ENCODE assay signal across 22 cellular contexts in genomic region chr22:36981247-36981775, GRCh38.
"Had no signal": no experiment of that assay in that cellular context is flagged by ENCODE, and none has a peak within 500 bp of the region (broad histone marks: within the 10 kb centered on the region; RNA-seq: fewer than 3 reads in every experiment).

No MANE protein-coding gene starts in this region.

- H3K27ac Mint-ChIP-seq: activated naive CD8-positive, alpha-beta T cell treated with anti-CD3 and anti-CD28 coated beads, Interleukin-2, amount 10 ng/mL, durations not matched to agents 7 days and 5 days; activated T-helper 2 cell treated with anti-CD3 and anti-CD28 coated beads, Interferon-gamma antibody, Interleukin-2, Interleukin-4, amounts not matched to agents 10 μg/mL and 5 μg/mL and 100 μg/mL, durations not matched to agents 14 hours and 24 hours and 36 hours; natural killer cell treated with Interleukin-12 subunit alpha and Interleukin-12 subunit beta and Interleukin-15 and Interleukin-18, amount 100 ng/mL, for 72 hours; stimulated activated naive CD8-positive, alpha-beta T cell treated with anti-CD3 and anti-CD28 coated beads, Interleukin-15, Interleukin-2, amounts not matched to agents 100 ng/mL and 50 ng/mL, for 24 hours had no signal

- ATAC-seq: activated T-cell treated with anti-CD3 and anti-CD28 coated beads, Interleukin-2, amount 50 U/mL, for 4 hours; gastroesophageal sphincter; natural killer cell treated with Interleukin-12 subunit alpha and Interleukin-12 subunit beta and Interleukin-15 and Interleukin-18, amount 100 ng/mL, for 72 hours; right lobe of liver; upper lobe of right lung had no signal

- DNase-seq: activated CD4-positive, CD25-positive, alpha-beta regulatory T cell treated with anti-CD3 and anti-CD28 coated beads, Interleukin-2, amount 50 U/mL, for 72 hours; activated CD8-positive, alpha-beta memory T cell treated with anti-CD3 and anti-CD28 coated beads, Interleukin-2, amount 50 U/mL, for 48 hours; activated naive CD4-positive, alpha-beta T cell; activated naive CD8-positive, alpha-beta T cell treated with anti-CD3 and anti-CD28 coated beads, Interleukin-2, amount 10 ng/mL, durations not matched to agents 7 days and 5 days; activated T-cell treated with anti-CD3 and anti-CD28 coated beads, Interleukin-2, amount 50 U/mL, for 4 hours; amniotic stem cell; effector memory CD4-positive, alpha-beta T cell; immature natural killer cell; kidney glomerular epithelial cell; left ventricle myocardium inferior; midbrain; right lobe of liver; stimulated activated CD4-positive, alpha-beta T cell treated with anti-CD3 and anti-CD28 coated beads, Interleukin-1b, Interleukin-23, amount 100 ng/mL, for 48 hours; substantia nigra; T-helper 1 cell; thyroid gland; upper lobe of right lung had no signal

- H3K4me3 Mint-ChIP-seq: activated naive CD8-positive, alpha-beta T cell treated with anti-CD3 and anti-CD28 coated beads, Interleukin-2, amount 10 ng/mL, durations not matched to agents 7 days and 5 days; activated T-cell treated with anti-CD3 and anti-CD28 coated beads, Interleukin-2, amount 50 U/mL, for 4 hours; central memory CD8-positive, alpha-beta T cell; immature natural killer cell; natural killer cell treated with Interleukin-12 subunit alpha and Interleukin-12 subunit beta and Interleukin-15 and Interleukin-18, amount 100 ng/mL, for 72 hours; stimulated activated naive CD8-positive, alpha-beta T cell treated with anti-CD3 and anti-CD28 coated beads, Interleukin-15, Interleukin-2, amounts not matched to agents 100 ng/mL and 50 ng/mL, for 24 hours had no signal

- H3K36me3 Mint-ChIP-seq: activated naive CD8-positive, alpha-beta T cell treated with anti-CD3 and anti-CD28 coated beads, Interleukin-2, amount 10 ng/mL, durations not matched to agents 7 days and 5 days had no signal

- H3K9me3 Mint-ChIP-seq: central memory CD8-positive, alpha-beta T cell had no signal
